8 cellular contexts compared by ENCODE assay signal in the genomic region with DNA sequence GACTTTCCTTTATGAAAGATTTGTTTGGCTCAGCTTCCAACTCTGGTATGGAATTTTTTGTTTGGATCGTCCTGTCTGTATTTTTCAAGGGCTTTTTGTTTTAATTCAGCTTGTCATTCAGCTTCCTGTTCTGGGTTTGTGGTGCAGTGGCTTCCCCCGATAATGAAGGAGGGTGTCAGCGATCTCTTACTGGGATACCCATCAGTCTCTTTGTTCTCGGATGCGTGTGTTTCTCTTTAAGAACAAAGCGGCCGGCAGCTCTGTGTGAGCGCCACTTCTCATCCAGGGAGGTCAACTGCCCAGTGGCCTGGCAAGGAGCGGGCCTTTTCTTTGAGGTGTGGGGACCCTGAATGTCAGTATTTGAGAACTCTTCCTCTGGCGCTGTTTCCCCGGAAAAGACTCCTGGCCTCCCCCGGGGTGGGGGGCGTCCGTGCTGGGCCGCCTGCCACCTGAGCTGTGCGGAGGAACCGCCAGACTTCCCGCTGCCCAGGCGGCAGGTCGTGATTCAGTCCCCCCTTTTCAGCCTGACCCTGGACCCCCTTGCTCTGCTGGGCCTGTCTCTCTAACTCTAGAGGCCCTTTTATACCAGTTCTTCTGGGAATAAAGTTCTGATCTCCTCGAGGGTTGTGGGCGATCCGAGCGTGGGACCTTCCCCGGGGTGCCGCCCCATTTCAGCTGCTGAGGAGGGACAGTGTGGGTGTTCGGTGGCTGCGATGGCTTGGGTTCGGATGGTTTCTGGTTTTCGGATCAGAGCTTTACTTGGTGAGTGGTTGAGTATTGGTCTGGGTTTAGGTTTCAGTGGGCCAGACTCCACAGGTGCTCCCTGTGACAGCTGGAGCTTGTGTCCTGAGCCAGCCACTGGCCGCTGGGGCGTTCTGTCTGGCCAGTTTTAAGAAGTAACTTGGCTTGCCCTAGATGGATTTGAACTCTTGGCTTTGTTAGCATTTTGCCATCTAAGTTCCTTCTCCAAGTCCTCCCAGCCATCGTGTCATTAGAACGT. TPM values are rescaled to one million over a fixed set of nuclear protein-coding genes. Genes with fewer than 3 reads are reported as not detected.
DNase-seq lines count a peak whose midpoint lies in the region; ATAC-seq and TF ChIP-seq lines count a peak whose summit lies in the region.

No MANE protein-coding gene starts in this region.

- POLR2A ChIA-PET in GM10248 (lab: Yijun Ruan, JAX): interaction anchor here (1.0 kb wide), 1 partner anchor 11 kb away, joined by 4 read pairs; no protein-coding TSS in a partner anchor

- H3K4me1 ChIP-seq in BLaER1: peaks cover 69% of the 10 kb centered on the region
- H3K4me1 ChIP-seq in liver (ENCODE audit: control insufficient read depth in 4 of 4, insufficient read depth in 4 of 4, low read length in 3 of 4): peaks cover 21 to 53% (median 50%) of the 10 kb centered on the region in 4 donors

- WGBS in liver: 60% methylated on average over 34 of the region's 34 CpGs

- H3K36me3 Mint-ChIP-seq in type B pancreatic cell: peaks cover 9% of the 10 kb centered on the region

- H3K27me3 Mint-ChIP-seq in type B pancreatic cell: peaks cover 5% of the 10 kb centered on the region

- ATAC-seq in GM19463 (IDR thresholded peaks at IDR 0.05; ENCODE audit: unreplicated experiment) (no peak), HG03159 (IDR thresholded peaks at IDR 0.05; ENCODE audit: unreplicated experiment) (no peak)

- H3K27ac Mint-ChIP-seq in type B pancreatic cell: peak overlapping the region; percentile 99

- peak; percentile 51 for DNase-seq in astrocyte of the spinal cord (ENCODE audit: low read depth, low spot score)
- no peak for DNase-seq in type B pancreatic cell (ENCODE audit: extremely low spot score, unreplicated experiment)
- no peak for DNase-seq in GM10248 (ENCODE audit: extremely low spot score)

- no peak for TF ChIP-seq CTCF in astrocyte of the spinal cord (IDR thresholded peaks at IDR 0.05; ENCODE audit: low read depth, low read length)
- no peak for TF ChIP-seq CTCF in liver (IDR thresholded peaks at IDR 0.05; ENCODE audit: low read depth, low read length, missing input control)
- TF ChIP-seq CTCF in type B pancreatic cell (conservative IDR thresholded peaks at IDR 0.05): no peak
- TF ChIP-seq CTCF in GM10248 (IDR thresholded peaks at IDR 0.05; ENCODE audit: control extremely low read depth, extremely low read depth, low read depth, missing control alignments): no peak

- TF ChIP-seq RAD21 in liver (IDR thresholded peaks at IDR 0.05): no peak

- peaks cover 43% of the 10 kb centered on the region for H3K4me1 Mint-ChIP-seq in type B pancreatic cell (ENCODE audit: unreplicated experiment)

- peak overlapping the region; percentile 97 for H3K4me3 ChIP-seq in BLaER1
- peak overlapping the region; percentile 48 for H3K4me3 ChIP-seq in astrocyte of the spinal cord (ENCODE audit: low read depth, low read length)
- peak overlapping the region in 1 of 3 donors; percentile 7 for H3K4me3 ChIP-seq in liver (ENCODE audit: low read depth in 1 of 3, low read length in 3 of 3)

- H3K36me3 ChIP-seq in BLaER1 (peaks cover 46% of the 10 kb centered on the region), KOPT-K1 (ENCODE audit: insufficient read depth, low read length) (peaks cover 62% of the 10 kb centered on the region), liver (ENCODE audit: control insufficient read depth in 4 of 4, insufficient read depth in 3 of 4, low read depth in 1 of 4, low read length in 3 of 4) (peaks cover 9 to 17% (median 13%) of the 10 kb centered on the region in 4 donors)

- peak overlapping the region; percentile 100 for H3K4me3 Mint-ChIP-seq in type B pancreatic cell

- H4K20me1 ChIP-seq in BLaER1: peaks cover 89% of the 10 kb centered on the region

- peak overlapping the region; percentile 98 for H3K4me2 ChIP-seq in BLaER1

- H3K27me3 ChIP-seq in BLaER1 (no peaks in the 10 kb centered on the region), liver (ENCODE audit: control insufficient read depth in 4 of 4, insufficient read depth in 4 of 4, low read length in 3 of 4) (no peaks in the 10 kb centered on the region)

- H3K9ac ChIP-seq in BLaER1 (peak overlapping the region; percentile 98), liver (ENCODE audit: low read depth in 1 of 2, low read length in 2 of 2) (no peak overlapping the region)

- H3K9me3 ChIP-seq in BLaER1 (no peaks in the 10 kb centered on the region), KOPT-K1 (ENCODE audit: insufficient read depth, low read length, poor library complexity, severe bottlenecking) (no peaks in the 10 kb centered on the region), liver (ENCODE audit: control insufficient read depth in 4 of 4, low read length in 3 of 4) (no peaks in the 10 kb centered on the region)

- CTCF ChIA-PET in GM10248 (lab: Yijun Ruan, JAX): interaction anchor here (0.6 to 5.3 kb wide), 9 partner anchors 9 to 374 kb away, joined by 3 to 37 read pairs (median 5); a partner anchor contains a TSS

- H3K27ac ChIP-seq in BLaER1: peak overlapping the region; percentile 88
- peak overlapping the region; percentile 55 for H3K27ac ChIP-seq in KOPT-K1 (ENCODE audit: low read depth, low read length, poor library complexity, severe bottlenecking)
- H3K27ac ChIP-seq in liver (ENCODE audit: low read depth in 1 of 2, low read length in 2 of 2): peak overlapping the region; percentile 10 to 15

- no peaks in the 10 kb centered on the region for H3K9me3 Mint-ChIP-seq in type B pancreatic cell

- in situ Hi-C loops in astrocyte of the spinal cord (cut with HindIII; ENCODE audit: low sequenced_read_pairs): no loop called here

TF ChIP-seq in liver, 16 proteins besides CTCF, POLR2A, EP300 and RAD21:
- TF ChIP-seq GABPA (IDR thresholded peaks at IDR 0.05 in 1 of 2, conservative IDR thresholded peaks at IDR 0.05 in 1 of 2) (no peak), NR2F2 (IDR thresholded peaks at IDR 0.05) (peak; percentile 23)

RNA-seq across cellular contexts. Expression of a gene that starts 3.4 kb away (rescaled TPM):
- total RNA-seq in liver: 10 to 100 TPM; 12.9 to 32.0 TPM
- polyA plus RNA-seq in liver: 10 to 100 TPM in 1 of 2 donors, 1 to 10 TPM in 1; 2.2 to 13.5 TPM
- 95.5 and 129 TPM in 2 replicates for total RNA-seq in type B pancreatic cell (ENCODE audit: low replicate concordance)

RNA-seq across cellular contexts. Expression of a gene that starts 3.9 kb away (rescaled TPM):
- 10 to 100 TPM; 22.2 to 44.5 TPM for total RNA-seq in liver
- 10 to 100 TPM; 36.5 to 37.4 TPM for polyA plus RNA-seq in liver
- 107 and 131 TPM in 2 replicates for total RNA-seq in type B pancreatic cell (ENCODE audit: low replicate concordance)

RNA-seq across cellular contexts. Expression of a gene that starts 9.1 kb away (rescaled TPM):
- total RNA-seq in liver (under 1 TPM; 0.47 to 0.59 TPM), type B pancreatic cell (ENCODE audit: low replicate concordance) (13.8 and 49.5 TPM in 2 replicates)
- polyA plus RNA-seq in liver: under 1 TPM in 1 of 2 donors, not detected in 1; 0.08 TPM

RNA-seq across cellular contexts. Expression of a gene that starts 16.1 kb away (rescaled TPM):
- total RNA-seq in liver (under 1 TPM in 1 of 2 donors, not detected in 1; 0.25 TPM), type B pancreatic cell (ENCODE audit: low replicate concordance) (0.72 TPM in 1 of 2 replicates, not detected in the other)
- polyA plus RNA-seq in liver: under 1 TPM; 0.39 to 0.45 TPM

RNA-seq across cellular contexts. Expression of a gene that starts 41.9 kb away (rescaled TPM):
- total RNA-seq in liver (under 1 TPM; 0.09 to 0.67 TPM), type B pancreatic cell (ENCODE audit: low replicate concordance) (0.10 TPM in 1 of 2 replicates, not detected in the other)
- under 1 TPM; 0.21 to 0.42 TPM for polyA plus RNA-seq in liver

Comparison
In these comparisons a context has a peak if more than half of its experiments do, and no peak if none do; other contexts are left out.
1. H3K27ac ChIP-seq: peak in every context shown above with its lines; median percentile 88 in BLaER1; 55 in KOPT-K1; 12 in liver.